ENCODE assay signal across 10 cellular contexts in genomic region chr10:102615361-102615760, GRCh38. TPM values are rescaled to one million over a fixed set of nuclear protein-coding genes. Genes with fewer than 3 reads are reported as not detected.
DNase-seq lines count a peak whose midpoint lies in the region; ATAC-seq and TF ChIP-seq lines count a peak whose summit lies in the region.
"Had no signal": no experiment of that assay in that cellular context is flagged by ENCODE, and none has a peak within 500 bp of the region (broad histone marks: within the 10 kb centered on the region; RNA-seq: fewer than 3 reads in every experiment).

No MANE protein-coding gene starts in this region.

- no peak overlapping the region for H3K4me3 Mint-ChIP-seq in activated CD4-positive, alpha-beta T cell treated with anti-CD3 and anti-CD28 coated beads for 36 hours
- H3K4me3 Mint-ChIP-seq: B cell had no signal

- TF ChIP-seq CTCF in fibroblast of mammary gland (conservative IDR thresholded peaks at IDR 0.05; ENCODE audit: control insufficient read depth, insufficient read depth, low read depth, low read length) (peak; percentile 45), smooth muscle cell (IDR thresholded peaks at IDR 0.05; ENCODE audit: borderline replicate concordance, insufficient read depth, poor library complexity, severe bottlenecking) (peak; percentile 35), adrenal gland (IDR thresholded peaks at IDR 0.05) (no peak)

- no peaks in the 10 kb centered on the region for H3F3A ChIP-seq in smooth muscle cell (ENCODE audit: low read depth)

- H3K36me3 Mint-ChIP-seq in activated CD4-positive, alpha-beta T cell treated with anti-CD3 and anti-CD28 coated beads for 36 hours (ENCODE audit: low read depth), result peaks cover 3% of the 10 kb centered on the region

- H3K4me1 Mint-ChIP-seq in activated CD4-positive, alpha-beta T cell treated with anti-CD3 and anti-CD28 coated beads for 36 hours, result peaks cover 27% of the 10 kb centered on the region

- no peaks in the 10 kb centered on the region for H3K79me2 ChIP-seq in smooth muscle cell (ENCODE audit: low read depth)

- H4K20me1 ChIP-seq in smooth muscle cell (ENCODE audit: low read depth), result no peaks in the 10 kb centered on the region

- H3K27ac ChIP-seq in smooth muscle cell (ENCODE audit: low read depth), result no peak overlapping the region
- peak overlapping the region in 1 of 5 donors; percentile 50 for H3K27ac ChIP-seq in adrenal gland
- H3K27ac ChIP-seq: ascending aorta had no signal

- no peak overlapping the region for H3K27ac Mint-ChIP-seq in activated CD4-positive, alpha-beta T cell treated with anti-CD3 and anti-CD28 coated beads for 36 hours
- H3K27ac Mint-ChIP-seq: B cell had no signal

- no peak overlapping the region for H3K9ac ChIP-seq in smooth muscle cell (ENCODE audit: low read depth)

- H3K9me3 Mint-ChIP-seq in activated CD4-positive, alpha-beta T cell treated with anti-CD3 and anti-CD28 coated beads for 36 hours (ENCODE audit: low read depth), result no peaks in the 10 kb centered on the region

- no peaks in the 10 kb centered on the region for H3K27me3 ChIP-seq in smooth muscle cell (ENCODE audit: low read depth)
- H3K27me3 ChIP-seq in adrenal gland, result no peaks in the 10 kb centered on the region
- H3K27me3 ChIP-seq: ascending aorta had no signal

- no peak overlapping the region for H3K4me3 ChIP-seq in fibroblast of mammary gland (ENCODE audit: control insufficient read depth, low read depth, low read length)
- no peak overlapping the region for H3K4me3 ChIP-seq in smooth muscle cell
- H3K4me3 ChIP-seq in adrenal gland, result no peak overlapping the region
- H3K4me3 ChIP-seq: ascending aorta had no signal

- 63% methylated on average over 7 of the region's 7 CpGs for WGBS in smooth muscle cell (ENCODE audit: low lambda C conversion rate)
- 68 to 90% (median 83%) methylated on average over 2 to 7 of the region's 7 CpGs for WGBS in adrenal gland, 4 donors

- H2AFZ ChIP-seq in smooth muscle cell (ENCODE audit: low read depth), result no peak overlapping the region

- DNase-seq in activated CD4-positive, alpha-beta T cell treated with anti-CD3 and anti-CD28 coated beads for 36 hours, result peak; percentile 63
- DNase-seq in activated CD4-positive, alpha-beta T cell treated with anti-CD3 and anti-CD28 coated beads for 4 hours, result no peak
- DNase-seq in RPMI8226, result peak; percentile 6
- no peak for DNase-seq in fibroblast of mammary gland (ENCODE audit: low read depth)
- no peak for DNase-seq in smooth muscle cell (lab: John Stamatoyannopoulos, UW; ENCODE audit: unreplicated experiment)
- DNase-seq in adrenal gland, result no peak
- DNase-seq in activated gamma-delta T cell (lab: John Stamatoyannopoulos, UW), result no peak
- DNase-seq in superior temporal gyrus (ENCODE audit: extremely low spot score), result no peak

- CTCF ChIA-PET in activated CD4-positive, alpha-beta T cell treated with anti-CD3 and anti-CD28 coated beads for 36 hours (lab: Charles Lee), result interaction anchor here (1.2 to 2.0 kb wide), 4 partner anchors 9 to 98 kb away, joined by 3 to 6 read pairs (median 5); no protein-coding TSS in a partner anchor

- intact Hi-C loops in activated CD4-positive, alpha-beta T cell treated with anti-CD3 and anti-CD28 coated beads for 36 hours (cut with DNase I, micrococcal nuclease), result no loop called here
- intact Hi-C loops in adrenal gland (cut with DNase I), result no loop called here

- H3K4me2 ChIP-seq in smooth muscle cell, result no peak overlapping the region

- no peaks in the 10 kb centered on the region for H3K27me3 Mint-ChIP-seq in activated CD4-positive, alpha-beta T cell treated with anti-CD3 and anti-CD28 coated beads for 36 hours
- H3K27me3 Mint-ChIP-seq: B cell had no signal

- no peaks in the 10 kb centered on the region for H3K36me3 ChIP-seq in smooth muscle cell (ENCODE audit: low read depth)
- H3K36me3 ChIP-seq in adrenal gland (replicated peaks in 1 of 2), result peaks cover 0 to 41% of the 10 kb centered on the region in 2 donors

- no peak for TF ChIP-seq POLR2A in adrenal gland (IDR thresholded peaks at IDR 0.05)

- POLR2A ChIA-PET in activated CD4-positive, alpha-beta T cell treated with anti-CD3 and anti-CD28 coated beads for 36 hours (lab: Charles Lee), result interaction anchor here (1.1 kb wide), 1 partner anchor 17 kb away, joined by 6 read pairs; no protein-coding TSS in a partner anchor

- H3K4me1 ChIP-seq in smooth muscle cell (ENCODE audit: low read depth), result no peaks in the 10 kb centered on the region
- peaks cover 17 to 30% of the 10 kb centered on the region in 2 donors for H3K4me1 ChIP-seq in adrenal gland (replicated peaks in 1 of 2)

- peak; percentile 55 for ATAC-seq in activated CD4-positive, alpha-beta T cell treated with anti-CD3 and anti-CD28 coated beads for 36 hours

- H3K9me3 ChIP-seq in smooth muscle cell (replicated peaks; ENCODE audit: low read depth) (no peaks in the 10 kb centered on the region), adrenal gland (replicated peaks in 1 of 3) (no peaks in the 10 kb centered on the region)
- H3K9me3 ChIP-seq: ascending aorta had no signal

RNA-seq across cellular contexts. Expression of gene TRIM8, which starts 28.9 kb away (rescaled TPM):
- total RNA-seq in activated CD4-positive, alpha-beta T cell treated with anti-CD3 and anti-CD28 coated beads for 36 hours, result 10 to 100 TPM; 37.8 to 39.1 TPM
- total RNA-seq in smooth muscle cell (64.1 and 78.8 TPM in 2 replicates), adrenal gland (100 to 1,000 TPM in 7 of 8 donors, 10 to 100 TPM in 1; 73.1 to 175 (median 138) TPM)
- polyA plus RNA-seq in smooth muscle cell (77.8 and 78.0 TPM in 2 replicates), adrenal gland (10 to 100 TPM; 45.0 to 57.6 (median 53.0) TPM)

Comparison
In these comparisons a context has a peak if more than half of its experiments do, and no peak if none do; other contexts are left out.
1. DNase-seq: peak in activated CD4-positive, alpha-beta T cell treated with anti-CD3 and anti-CD28 coated beads for 36 hours (single experiment) and RPMI8226 (single experiment); none in activated CD4-positive, alpha-beta T cell treated with anti-CD3 and anti-CD28 coated beads for 4 hours (0 of 2), fibroblast of mammary gland (single experiment), smooth muscle cell (single experiment), adrenal gland (0 of 7), activated gamma-delta T cell (single experiment) and superior temporal gyrus (single experiment).
2. CTCF ChIP-seq: peak in fibroblast of mammary gland (single experiment) and smooth muscle cell (single experiment); none in adrenal gland (0 of 6).